ENCODE assay signal across 22 cellular contexts in the genomic region with DNA sequence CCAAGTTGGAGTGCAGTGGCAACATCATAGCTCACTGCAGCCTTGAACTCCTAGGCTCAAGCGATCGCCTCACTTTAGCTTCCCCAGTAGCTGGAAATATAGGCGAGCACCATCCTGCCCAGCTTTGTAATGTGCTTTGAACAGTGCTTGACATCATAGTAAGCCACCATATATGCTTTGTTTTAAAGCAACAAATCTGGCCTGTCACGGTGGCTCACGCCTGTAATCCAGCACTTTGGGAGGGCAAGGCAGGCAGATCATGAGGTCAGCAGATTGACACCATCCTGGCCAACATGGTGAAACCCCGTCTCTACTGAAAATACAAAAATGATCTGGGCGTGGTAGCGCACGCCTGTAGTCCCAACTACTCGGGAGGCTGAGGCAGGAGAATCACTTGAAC.
"Had no signal": no experiment of that assay in that cellular context is flagged by ENCODE, and none has a peak within 500 bp of the region (broad histone marks: within the 10 kb centered on the region; RNA-seq: fewer than 3 reads in every experiment).

No MANE protein-coding gene starts in this region.

- H3K4me3 ChIP-seq: breast epithelium, ovary, prostate gland, upper lobe of right lung had no signal

- ATAC-seq: activated naive CD4-positive, alpha-beta T cell treated with anti-CD3 and anti-CD28 coated beads, Interleukin-2, amount 50 U/mL, for 72 hours; activated T-helper 17 cell treated with anti-CD3 and anti-CD28 coated beads, Interleukin-2, amount 50 U/mL, for 72 hours; esophagus mucosa; left cardiac atrium; stimulated activated naive CD8-positive, alpha-beta T cell treated with anti-CD3 and anti-CD28 coated beads, Interleukin-15, Interleukin-2, amounts not matched to agents 100 U/mL and 50 U/mL, for 24 hours; upper lobe of right lung had no signal

- H3K27ac ChIP-seq: breast epithelium, neutrophil, ovary, prostate gland, upper lobe of right lung had no signal

- H3K36me3 ChIP-seq: breast epithelium, neutrophil, ovary, prostate gland, upper lobe of right lung had no signal

- H3K36me3 Mint-ChIP-seq: memory B cell had no signal

- H3K27me3 ChIP-seq: breast epithelium, ovary, upper lobe of right lung had no signal

- H3K27me3 Mint-ChIP-seq: memory B cell had no signal

- H3K9me3 Mint-ChIP-seq: activated CD4-positive, alpha-beta T cell treated with anti-CD3 and anti-CD28 coated beads, Interleukin-2, amount 10 ng/mL, durations not matched to agents 7 days and 5 days; activated naive CD4-positive, alpha-beta T cell treated with anti-CD3 and anti-CD28 coated beads, Interleukin-2, amount 50 U/mL, for 72 hours; activated T-cell treated with anti-CD3 and anti-CD28 coated beads, Interleukin-2, amount 50 U/mL, for 24 hours; activated T-helper 17 cell treated with anti-CD3 and anti-CD28 coated beads, Interleukin-2, amount 50 U/mL, for 72 hours; central memory CD8-positive, alpha-beta T cell; memory B cell; T-helper 1 cell treated with Interleukin-12 subunit alpha and Interleukin-12 subunit beta and Interleukin-4 antibody, amounts not matched to agents 30 μg/mL and 1 μg/mL, for 36 hours had no signal

- H3K4me1 ChIP-seq: breast epithelium, prostate gland had no signal

- H3K9me3 ChIP-seq: breast epithelium, neutrophil, ovary, prostate gland, upper lobe of right lung had no signal

- DNase-seq: activated CD4-positive, alpha-beta T cell treated with anti-CD3 and anti-CD28 coated beads, Interleukin-2, amount 10 ng/mL, durations not matched to agents 7 days and 5 days; activated CD4-positive, CD25-positive, alpha-beta regulatory T cell treated with anti-CD3 and anti-CD28 coated beads, Interleukin-2, amount 50 U/mL, for 72 hours; activated CD8-positive, alpha-beta memory T cell treated with anti-CD3 and anti-CD28 coated beads, Interleukin-2, amount 50 U/mL, for 4 hours; activated T-cell treated with anti-CD3 and anti-CD28 coated beads, Interleukin-2, amount 50 U/mL, for 24 hours; effector memory CD4-positive, alpha-beta T cell; head of caudate nucleus; hypothalamus; islet precursor cell; left cardiac atrium; ovary; stimulated activated CD4-positive, alpha-beta T cell treated with anti-CD3 and anti-CD28 coated beads, Interleukin-2, amount 100 ng/mL, for 48 hours; stimulated activated naive CD8-positive, alpha-beta T cell treated with anti-CD3 and anti-CD28 coated beads, Interleukin-15, Interleukin-2, amounts not matched to agents 100 U/mL and 50 U/mL, for 24 hours; upper lobe of right lung had no signal
